Comparison of ENCODE assay signal across 18 cellular contexts in genomic region chr11:46383404-46383758, GRCh38. TPM values are rescaled to one million over a fixed set of nuclear protein-coding genes. Genes with fewer than 3 reads are reported as not detected.
DNase-seq lines count a peak whose midpoint lies in the region; ATAC-seq and TF ChIP-seq lines count a peak whose summit lies in the region.
"Had no signal": no experiment of that assay in that cellular context is flagged by ENCODE, and none has a peak within 500 bp of the region (broad histone marks: within the 10 kb centered on the region; RNA-seq: fewer than 3 reads in every experiment).

No MANE protein-coding gene starts in this region.

- TF ChIP-seq CTCF in progenitor cell of endocrine pancreas (IDR thresholded peaks at IDR 0.05; ENCODE audit: unreplicated experiment) = no peak
- no peak for TF ChIP-seq CTCF in BE2C (IDR thresholded peaks at IDR 0.05; ENCODE audit: low read depth, low read length)

- peaks cover 58% of the 10 kb centered on the region for H3K27me3 Mint-ChIP-seq in activated T-cell treated with anti-CD3 and anti-CD28 coated beads, Interleukin-2, amount 50 U/mL, for 24 hours
- peaks cover 38 to 64% of the 10 kb centered on the region in 2 donors for H3K27me3 Mint-ChIP-seq in effector memory CD8-positive, alpha-beta T cell
- H3K27me3 Mint-ChIP-seq in progenitor cell of endocrine pancreas = peaks cover 24% of the 10 kb centered on the region

- H3K4me3 ChIP-seq in NT2/D1 (ENCODE audit: insufficient read length, low read depth) = peak overlapping the region; percentile 10
- no peak overlapping the region for H3K4me3 ChIP-seq in BE2C (ENCODE audit: low read depth, low read length)
- H3K4me3 ChIP-seq: lung had no signal

- H3K4me1 ChIP-seq in NT2/D1 (ENCODE audit: insufficient read depth, insufficient read length) = peaks cover 34% of the 10 kb centered on the region
- no peaks in the 10 kb centered on the region for H3K4me1 ChIP-seq in BE2C

- no peak overlapping the region for H3K4me3 Mint-ChIP-seq in activated T-cell treated with anti-CD3 and anti-CD28 coated beads, Interleukin-2, amount 50 U/mL, for 24 hours
- H3K4me3 Mint-ChIP-seq in effector memory CD8-positive, alpha-beta T cell = peak overlapping the region; percentile 36 to 37
- H3K4me3 Mint-ChIP-seq in progenitor cell of endocrine pancreas (ENCODE audit: low read depth) = peak overlapping the region; percentile 92
- H3K4me3 Mint-ChIP-seq: activated CD4-positive, alpha-beta memory T cell treated with anti-CD3 and anti-CD28 coated beads, Interleukin-2, amount 10 ng/mL, durations not matched to agents 7 days and 5 days; activated naive CD8-positive, alpha-beta T cell treated with anti-CD3 and anti-CD28 coated beads, Interleukin-2, amount 10 ng/mL, durations not matched to agents 7 days and 5 days had no signal

- H3K27me3 ChIP-seq in NT2/D1 (ENCODE audit: insufficient read depth, insufficient read length) (peaks cover 22% of the 10 kb centered on the region), BE2C (no peaks in the 10 kb centered on the region)

- no peak for DNase-seq in activated T-cell treated with anti-CD3 and anti-CD28 coated beads, Interleukin-2, amount 50 U/mL, for 24 hours
- DNase-seq in activated T-cell treated with anti-CD3 and anti-CD28 coated beads, Interleukin-2, amount 50 U/mL, for 48 hours = no peak
- DNase-seq in NT2/D1 (ENCODE audit: low read depth, low spot score) (no peak), progenitor cell of endocrine pancreas (ENCODE audit: low spot score, unreplicated experiment) (no peak), A172 (ENCODE audit: low spot score) (no peak), NCI-H526 (lab: John Stamatoyannopoulos, UW) (no peak), BE2C (no peak)
- DNase-seq in effector memory CD8-positive, alpha-beta T cell = no peak
- DNase-seq: activated CD4-positive, alpha-beta memory T cell treated with anti-CD3 and anti-CD28 coated beads, Interleukin-2, amount 10 ng/mL, durations not matched to agents 7 days and 5 days; activated naive CD8-positive, alpha-beta T cell treated with anti-CD3 and anti-CD28 coated beads, Interleukin-2, amount 10 ng/mL, durations not matched to agents 7 days and 5 days; activated T-cell treated with anti-CD3 and anti-CD28 coated beads, Interleukin-2, amount 50 U/mL, for 72 hours; effector CD8-positive, alpha-beta T cell; Karpas-422; NCI-H774; stimulated activated naive CD8-positive, alpha-beta T cell treated with anti-CD3 and anti-CD28 coated beads, Interleukin-15, Interleukin-2, amounts not matched to agents 100 U/mL and 50 U/mL, for 24 hours had no signal

- H3K9ac ChIP-seq in NT2/D1 (ENCODE audit: insufficient read length, low read depth) = peak overlapping the region; percentile 92

- H3K27ac Mint-ChIP-seq in activated T-cell treated with anti-CD3 and anti-CD28 coated beads, Interleukin-2, amount 50 U/mL, for 24 hours = peak overlapping the region; percentile 29
- H3K27ac Mint-ChIP-seq in effector memory CD8-positive, alpha-beta T cell = no peak overlapping the region
- no peak overlapping the region for H3K27ac Mint-ChIP-seq in progenitor cell of endocrine pancreas
- H3K27ac Mint-ChIP-seq: activated CD4-positive, alpha-beta memory T cell treated with anti-CD3 and anti-CD28 coated beads, Interleukin-2, amount 10 ng/mL, durations not matched to agents 7 days and 5 days; activated naive CD8-positive, alpha-beta T cell treated with anti-CD3 and anti-CD28 coated beads, Interleukin-2, amount 10 ng/mL, durations not matched to agents 7 days and 5 days; activated T-cell treated with anti-CD3 and anti-CD28 coated beads, Interleukin-2, amount 50 U/mL, for 72 hours had no signal

- H3K9me3 ChIP-seq in NT2/D1 (ENCODE audit: insufficient read depth, low read length) = no peaks in the 10 kb centered on the region
- no peaks in the 10 kb centered on the region for H3K9me3 ChIP-seq in BE2C

- no peak for ATAC-seq in effector memory CD8-positive, alpha-beta T cell (replicated peaks)
- ATAC-seq: activated T-cell treated with anti-CD3 and anti-CD28 coated beads, Interleukin-2, amount 50 U/mL, for 72 hours; stimulated activated naive CD8-positive, alpha-beta T cell treated with anti-CD3 and anti-CD28 coated beads, Interleukin-15, Interleukin-2, amounts not matched to agents 100 U/mL and 50 U/mL, for 24 hours had no signal

- peaks cover 24% of the 10 kb centered on the region for H3K4me1 Mint-ChIP-seq in activated T-cell treated with anti-CD3 and anti-CD28 coated beads, Interleukin-2, amount 50 U/mL, for 24 hours (ENCODE audit: low read depth)
- peaks cover 14% of the 10 kb centered on the region in 2 donors for H3K4me1 Mint-ChIP-seq in effector memory CD8-positive, alpha-beta T cell (ENCODE audit: low read depth in 2 of 2)
- H3K4me1 Mint-ChIP-seq in progenitor cell of endocrine pancreas (ENCODE audit: low read depth) = peaks cover 17% of the 10 kb centered on the region

- H3K36me3 Mint-ChIP-seq in activated T-cell treated with anti-CD3 and anti-CD28 coated beads, Interleukin-2, amount 50 U/mL, for 24 hours (ENCODE audit: low read depth) = peaks cover 10% of the 10 kb centered on the region
- peaks cover 19% of the 10 kb centered on the region for H3K36me3 Mint-ChIP-seq in effector memory CD8-positive, alpha-beta T cell (ENCODE audit: insufficient read depth)
- peaks cover 4% of the 10 kb centered on the region for H3K36me3 Mint-ChIP-seq in progenitor cell of endocrine pancreas (ENCODE audit: insufficient read depth)
- H3K36me3 Mint-ChIP-seq: activated naive CD8-positive, alpha-beta T cell treated with anti-CD3 and anti-CD28 coated beads, Interleukin-2, amount 10 ng/mL, durations not matched to agents 7 days and 5 days had no signal

- no peaks in the 10 kb centered on the region for H3K9me3 Mint-ChIP-seq in activated T-cell treated with anti-CD3 and anti-CD28 coated beads, Interleukin-2, amount 50 U/mL, for 24 hours
- H3K9me3 Mint-ChIP-seq in effector memory CD8-positive, alpha-beta T cell = no peaks in the 10 kb centered on the region
- no peaks in the 10 kb centered on the region for H3K9me3 Mint-ChIP-seq in progenitor cell of endocrine pancreas (ENCODE audit: low read depth)
- H3K9me3 Mint-ChIP-seq: activated CD4-positive, alpha-beta memory T cell treated with anti-CD3 and anti-CD28 coated beads, Interleukin-2, amount 10 ng/mL, durations not matched to agents 7 days and 5 days; activated naive CD8-positive, alpha-beta T cell treated with anti-CD3 and anti-CD28 coated beads, Interleukin-2, amount 10 ng/mL, durations not matched to agents 7 days and 5 days; activated T-cell treated with anti-CD3 and anti-CD28 coated beads, Interleukin-2, amount 50 U/mL, for 72 hours had no signal

- H3K36me3 ChIP-seq in NT2/D1 (ENCODE audit: insufficient read depth, insufficient read length, low read length) = peaks cover 34% of the 10 kb centered on the region
- no peaks in the 10 kb centered on the region for H3K36me3 ChIP-seq in BE2C

RNA-seq across cellular contexts. Expression of gene MDK, which starts 1.9 kb away (rescaled TPM):
- 1,921 and 2,040 TPM in 2 replicates for total RNA-seq in progenitor cell of endocrine pancreas
- total RNA-seq in A172 (2014; rRNA removed; shearing (Covaris generic)) = 8.9 and 13.3 TPM in 2 replicates
- polyA plus RNA-seq in BE2C (2012; ENCODE audit: insufficient read depth, insufficient read length, low read depth) = 215 TPM

RNA-seq across cellular contexts. Expression of gene CHRM4, which starts 8.2 kb away (rescaled TPM):
- 0.51 and 0.81 TPM in 2 replicates for total RNA-seq in progenitor cell of endocrine pancreas
- total RNA-seq in A172 (2014; rRNA removed; shearing (Covaris generic)) = 4.0 and 5.5 TPM in 2 replicates
- polyA plus RNA-seq in BE2C (2012; ENCODE audit: insufficient read depth, insufficient read length, low read depth) = not detected
- total RNA-seq: bronchial epithelial cell, fibroblast of lung had no signal

RNA-seq across cellular contexts. Expression of gene DGKZ, which starts 36.1 kb away (rescaled TPM):
- 55.1 and 58.3 TPM in 2 replicates for total RNA-seq in progenitor cell of endocrine pancreas
- total RNA-seq in A172 (2014; rRNA removed; shearing (Covaris generic)) = 88.1 and 89.0 TPM in 2 replicates
- polyA plus RNA-seq in BE2C (2012; ENCODE audit: insufficient read depth, insufficient read length, low read depth) = 74.7 TPM

Comparison
In these comparisons a context has a peak if more than half of its experiments do, and no peak if none do; other contexts are left out.
1. RNA of gene MDK, which starts 1.9 kb away (total RNA-seq): 1,921 to 2,040 TPM in progenitor cell of endocrine pancreas; 8.9 to 13.3 TPM in A172; every median in the first group is over 100 times any median in the second.